ENCODE assay signal across 14 cellular contexts in genomic region chr7:26191974-26192479, GRCh38. TPM values are rescaled to one million over a fixed set of nuclear protein-coding genes. Genes with fewer than 3 reads are reported as not detected.
DNase-seq lines count a peak whose midpoint lies in the region; ATAC-seq and TF ChIP-seq lines count a peak whose summit lies in the region.
"Had no signal": no experiment of that assay in that cellular context is flagged by ENCODE, and none has a peak within 500 bp of the region (broad histone marks: within the 10 kb centered on the region; RNA-seq: fewer than 3 reads in every experiment).

No MANE protein-coding gene starts in this region.

- WGBS in spleen, 5 donors, result 65 to 85% (median 77%) methylated on average over 1 of the region's 1 CpG
- 33 to 60% (median 41%) methylated on average over 1 of the region's 1 CpG for WGBS in stomach, 5 donors

- no peak for TF ChIP-seq EP300 in stomach (IDR thresholded peaks at IDR 0.05)

- in situ Hi-C loops in Panc1 (cut with HindIII; ENCODE audit: low pct_unique_long_range_greater_than_20kb, low sequenced_read_pairs), result no loop called here

- intact Hi-C loops in Panc1 (cut with micrococcal nuclease; ENCODE audit: unreplicated experiment) (no loop called here), spleen (cut with DNase I; ENCODE audit: low total_unique reads) (loop anchor here (10.0 kb wide), 1 partner anchor 97 kb away; no protein-coding TSS in a partner anchor), stomach (cut with DNase I; ENCODE audit: low total_unique reads) (no loop called here)

- CTCF ChIA-PET in Panc1 (lab: Charles Lee), result interaction anchor here (0.9 kb wide), 1 partner anchor 109 kb away, joined by 3 read pairs; no protein-coding TSS in a partner anchor

- POLR2A ChIA-PET in Panc1 (lab: Charles Lee), result interaction anchor here (0.5 to 1.4 kb wide), 3 partner anchors 12 to 575 kb away, joined by 4 to 7 read pairs (median 4); no protein-coding TSS in a partner anchor

- peak overlapping the region; percentile 48 for H3K27ac ChIP-seq in Panc1 (ENCODE audit: low read length)
- peak overlapping the region in 5 of 8 donors; percentile 28 to 100 (median 49) for H3K27ac ChIP-seq in spleen
- H3K27ac ChIP-seq in stomach, result peak overlapping the region in 1 of 5 donors; percentile 61

- H3K4me3 ChIP-seq in Panc1 (ENCODE audit: low read depth in 2 of 2, low read length in 2 of 2) (no peak overlapping the region), spleen (peak overlapping the region in 1 of 8 donors; percentile 29), stomach (peak overlapping the region in 1 of 4 donors; percentile 23)

- BruUV-seq in Panc1 (replicated peaks; lab: Mats Ljungman, UMichigan), result TSS peak; percentile 52

- DNase-seq in activated T-cell treated with anti-CD3 and anti-CD28 coated beads, Interleukin-2, amount 50 U/mL, for 72 hours, result no peak
- no peak for DNase-seq in activated T-cell treated with anti-CD3 and anti-CD28 coated beads for 4 hours
- no peak for DNase-seq in Panc1 (ENCODE audit: low read depth, low spot score)
- DNase-seq in spleen, result no peak
- DNase-seq in GM19238 (ENCODE audit: insufficient read length, low spot score), result no peak
- no peak for DNase-seq in stomach
- DNase-seq: H9; NCI-H510A treated with DMSO at 0.1 percent for 48 hours; SHP77; stimulated activated CD4-positive, alpha-beta T cell treated with anti-CD3 and anti-CD28 coated beads, Interleukin-15, amount 100 ng/mL, for 24 hours; stimulated activated CD8-positive, alpha-beta memory T cell treated with anti-CD3 and anti-CD28 coated beads, Interleukin-4, amount 100 ng/mL, for 48 hours had no signal

- H3K36me3 Mint-ChIP-seq in activated T-cell treated with anti-CD3 and anti-CD28 coated beads, Interleukin-2, amount 50 U/mL, for 72 hours (ENCODE audit: insufficient read depth in 2 of 2), result peaks cover 30 to 78% of the 10 kb centered on the region in 2 donors
- peaks cover 88% of the 10 kb centered on the region for H3K36me3 Mint-ChIP-seq in brain

- ATAC-seq in activated T-cell treated with anti-CD3 and anti-CD28 coated beads, Interleukin-2, amount 50 U/mL, for 72 hours (replicated peaks in 1 of 2), result no peak
- ATAC-seq in Panc1, result no peak
- no peak for ATAC-seq in GM21786 (IDR thresholded peaks at IDR 0.05; ENCODE audit: unreplicated experiment)
- ATAC-seq: esophagus mucosa had no signal

- H3K27ac Mint-ChIP-seq in activated T-cell treated with anti-CD3 and anti-CD28 coated beads, Interleukin-2, amount 50 U/mL, for 72 hours, result peak overlapping the region; percentile 100
- H3K27ac Mint-ChIP-seq in brain, result peak overlapping the region in 2 of 5 experiments; percentile 46 to 87

- H3K4me1 ChIP-seq in Panc1 (ENCODE audit: control insufficient read depth, insufficient read depth, low read length) (peaks cover 99% of the 10 kb centered on the region), spleen (peaks cover 57 to 100% (median 91%) of the 10 kb centered on the region in 6 donors), stomach (peaks cover 48 to 99% (median 72%) of the 10 kb centered on the region in 4 donors)

- H3K9me3 Mint-ChIP-seq in activated T-cell treated with anti-CD3 and anti-CD28 coated beads, Interleukin-2, amount 50 U/mL, for 72 hours, result no peaks in the 10 kb centered on the region
- H3K9me3 Mint-ChIP-seq in brain, result peaks cover 0 to 4% (median 0%) of the 10 kb centered on the region in 5 experiments

- H3K9me3 ChIP-seq in Panc1 (ENCODE audit: control insufficient read depth, insufficient read depth, low read depth, low read length) (no peaks in the 10 kb centered on the region), spleen (no peaks in the 10 kb centered on the region), stomach (no peaks in the 10 kb centered on the region)

- H3K27me3 Mint-ChIP-seq in activated T-cell treated with anti-CD3 and anti-CD28 coated beads, Interleukin-2, amount 50 U/mL, for 72 hours (ENCODE audit: low read depth), result no peaks in the 10 kb centered on the region
- H3K27me3 Mint-ChIP-seq in brain, result no peaks in the 10 kb centered on the region

- H3K36me3 ChIP-seq in Panc1 (ENCODE audit: control insufficient read depth, insufficient read depth, low read length) (peaks cover 77% of the 10 kb centered on the region), spleen (peaks cover 2 to 100% (median 91%) of the 10 kb centered on the region in 6 donors), stomach (peaks cover 90 to 99% (median 98%) of the 10 kb centered on the region in 4 donors)

- peaks cover 99% of the 10 kb centered on the region for H3K4me1 Mint-ChIP-seq in activated T-cell treated with anti-CD3 and anti-CD28 coated beads, Interleukin-2, amount 50 U/mL, for 72 hours (ENCODE audit: low read depth)
- peaks cover 78% of the 10 kb centered on the region for H3K4me1 Mint-ChIP-seq in brain

- TF ChIP-seq CTCF in Panc1 (IDR thresholded peaks at IDR 0.05) (no peak), brain (conservative IDR thresholded peaks at IDR 0.05) (no peak), spleen (IDR thresholded peaks at IDR 0.05 in 8 of 11, conservative IDR thresholded peaks at IDR 0.05 in 3 of 11) (no peak), stomach (IDR thresholded peaks at IDR 0.05) (no peak)

- H3K27me3 ChIP-seq in Panc1 (ENCODE audit: control insufficient read depth, insufficient read depth, low read length), result no peaks in the 10 kb centered on the region
- no peaks in the 10 kb centered on the region for H3K27me3 ChIP-seq in spleen (replicated peaks in 1 of 7)
- H3K27me3 ChIP-seq in stomach, result no peaks in the 10 kb centered on the region

- H3K4me3 Mint-ChIP-seq in activated T-cell treated with anti-CD3 and anti-CD28 coated beads, Interleukin-2, amount 50 U/mL, for 72 hours, result peak overlapping the region; percentile 91 to 96
- H3K4me3 Mint-ChIP-seq in brain, result peak overlapping the region in 3 of 5 experiments; percentile 34 to 47 (median 36)

- TF ChIP-seq POLR2A in spleen (IDR thresholded peaks at IDR 0.05) (no peak), stomach (IDR thresholded peaks at IDR 0.05) (no peak)

RNA-seq across cellular contexts. Expression of gene HNRNPA2B1, which starts 8.5 kb away (rescaled TPM):
- total RNA-seq in activated T-cell treated with anti-CD3 and anti-CD28 coated beads, Interleukin-2, amount 50 U/mL, for 72 hours, result 100 to 1,000 TPM; 439 to 483 TPM
- 819 TPM for total RNA-seq in Panc1 (2021; ENCODE audit: unreplicated experiment)
- 815 TPM for polyA plus RNA-seq in Panc1 (2012; ENCODE audit: insufficient read length)
- 772 TPM for polyA plus RNA-seq in brain (ENCODE audit: insufficient read depth, low read depth, low replicate concordance)
- 100 to 1,000 TPM; 267 to 549 (median 418) TPM for total RNA-seq in spleen
- polyA plus RNA-seq in spleen, result 100 to 1,000 TPM; 509 to 690 (median 538) TPM
- total RNA-seq in stomach, result 100 to 1,000 TPM; 142 to 316 (median 249) TPM
- 100 to 1,000 TPM; 391 to 464 (median 413) TPM for polyA plus RNA-seq in stomach

RNA-seq across cellular contexts. Expression of gene CBX3, which starts 9.5 kb away (rescaled TPM):
- 100 to 1,000 TPM; 201 to 221 TPM for total RNA-seq in activated T-cell treated with anti-CD3 and anti-CD28 coated beads, Interleukin-2, amount 50 U/mL, for 72 hours
- total RNA-seq in Panc1 (2021; ENCODE audit: unreplicated experiment), result 308 TPM
- polyA plus RNA-seq in Panc1 (2012; ENCODE audit: insufficient read length), result 136 TPM
- 89.7 TPM for polyA plus RNA-seq in brain (ENCODE audit: insufficient read depth, low read depth, low replicate concordance)
- 100 to 1,000 TPM in 3 of 7 donors, 10 to 100 TPM in 4; 87.3 to 114 (median 95.4) TPM for total RNA-seq in spleen
- 100 to 1,000 TPM; 125 to 146 (median 133) TPM for polyA plus RNA-seq in spleen
- 100 to 1,000 TPM in 2 of 5 donors, 10 to 100 TPM in 3; 21.4 to 156 (median 58.9) TPM for total RNA-seq in stomach
- 100 to 1,000 TPM in 1 of 3 donors, 10 to 100 TPM in 2; 73.3 to 115 (median 79.1) TPM for polyA plus RNA-seq in stomach

RNA-seq across cellular contexts. Expression of gene NFE2L3, which starts 40.0 kb away (rescaled TPM):
- total RNA-seq in activated T-cell treated with anti-CD3 and anti-CD28 coated beads, Interleukin-2, amount 50 U/mL, for 72 hours, result 10 to 100 TPM; 18.5 to 22.2 TPM
- total RNA-seq in Panc1 (2021; ENCODE audit: unreplicated experiment), result 78.5 TPM
- polyA plus RNA-seq in Panc1 (2012; ENCODE audit: insufficient read length), result 47.6 TPM
- polyA plus RNA-seq in brain (ENCODE audit: insufficient read depth, low read depth, low replicate concordance), result 7.1 TPM
- total RNA-seq in spleen, result 10 to 100 TPM in 4 of 7 donors, 1 to 10 TPM in 3; 6.2 to 12.7 (median 10.1) TPM
- 1 to 10 TPM; 4.9 to 6.5 (median 5.9) TPM for polyA plus RNA-seq in spleen
- total RNA-seq in stomach, result 1 to 10 TPM in 4 of 5 donors, not detected in 1; 4.9 to 7.7 (median 5.8) TPM
- 1 to 10 TPM; 1.4 to 4.4 (median 2.2) TPM for polyA plus RNA-seq in stomach
